In genomic region chr16:25106567-25107465, GRCh38 we compare ENCODE assay signal across 1 cellular context.
TF ChIP-seq lines count a peak whose summit lies in the region.

No MANE protein-coding gene starts in this region.

TF ChIP-seq in HepG2, 621 proteins besides CTCF, POLR2A, EP300 and RAD21 (continued from another document and continues in another):
- TF ChIP-seq NR2F1 (CRISPR knock-in tag; IDR thresholded peaks at IDR 0.05) (peak; percentile 30 to 64; a peak in 3 of 4 replicates), ZNF678 (CRISPR knock-in tag; IDR thresholded peaks at IDR 0.05) (peak; percentile 77; the same call in 1 of the 2 replicates), SOX6 (IDR thresholded peaks at IDR 0.05) (no peak), SOX6 (CRISPR knock-in tag; IDR thresholded peaks at IDR 0.05) (peak; percentile 88), ZNF704 (CRISPR knock-in tag; IDR thresholded peaks at IDR 0.05; ENCODE audit: borderline replicate concordance) (peak; percentile 94), NRL (CRISPR knock-in tag; IDR thresholded peaks at IDR 0.05; ENCODE audit: borderline replicate concordance) (no peak; the same call in 1 of the 2 replicates), HNRNPK (IDR thresholded peaks at IDR 0.05; ENCODE audit: low read depth, low read length, poor library complexity, severe bottlenecking) (no peak), JDP2 (CRISPR knock-in tag; IDR thresholded peaks at IDR 0.05; ENCODE audit: borderline replicate concordance) (no peak), SNRNP70 (IDR thresholded peaks at IDR 0.05; ENCODE audit: low read depth, low read length) (no peak), ZBTB25 (CRISPR knock-in tag; IDR thresholded peaks at IDR 0.05) (peak; percentile 89), PCBP2 (optimal IDR thresholded peaks at IDR 0.05; ENCODE audit: low read depth, low read length, poor library complexity, severe bottlenecking) (no peak), ZBTB8A (CRISPR knock-in tag; IDR thresholded peaks at IDR 0.05; ENCODE audit: borderline replicate concordance, low read depth) (peak; percentile 87; the same call in 1 of the 2 replicates), MED8 (CRISPR knock-in tag; IDR thresholded peaks at IDR 0.05; ENCODE audit: insufficient replicate concordance) (peak; percentile 95), EZH2 (conservative IDR thresholded peaks at IDR 0.05; ENCODE audit: low read depth, low read length) (no peak), SPEN (CRISPR knock-in tag; IDR thresholded peaks at IDR 0.05; ENCODE audit: low read depth) (peak; percentile 99), TFDP2 (CRISPR knock-in tag; IDR thresholded peaks at IDR 0.05) (peak; percentile 87), ZNF318 (CRISPR knock-in tag; IDR thresholded peaks at IDR 0.05) (peak; percentile 96; the same call in 1 of the 2 replicates), YEATS4 (CRISPR knock-in tag; IDR thresholded peaks at IDR 0.05; ENCODE audit: borderline replicate concordance) (peak; percentile 99), POLR2G (IDR thresholded peaks at IDR 0.05; ENCODE audit: low read depth, low read length) (peak; percentile 94), MXD4 (CRISPR knock-in tag; IDR thresholded peaks at IDR 0.05) (peak; percentile 78; the same call in 1 of the 2 replicates), RXRA (CRISPR knock-in tag; IDR thresholded peaks at IDR 0.05) (peak; percentile 100), KMT2B (CRISPR knock-in tag; IDR thresholded peaks at IDR 0.05) (peak; percentile 96), ARID5B (CRISPR knock-in tag; IDR thresholded peaks at IDR 0.05) (peak; percentile 85), RBFOX2 (IDR thresholded peaks at IDR 0.05; ENCODE audit: low read depth, low read length) (peak; percentile 97), ZNF281 (CRISPR knock-in tag; IDR thresholded peaks at IDR 0.05; ENCODE audit: borderline replicate concordance) (no peak; the same call in 1 of the 2 replicates), ZNF383 (CRISPR knock-in tag; IDR thresholded peaks at IDR 0.05; ENCODE audit: borderline replicate concordance) (peak; percentile 89; the same call in 1 of the 2 replicates), ZNF10 (CRISPR knock-in tag; IDR thresholded peaks at IDR 0.05; ENCODE audit: borderline replicate concordance, low read depth) (no peak), ZNF556 (CRISPR knock-in tag; IDR thresholded peaks at IDR 0.05; ENCODE audit: borderline replicate concordance) (peak; percentile 98), THRA (CRISPR knock-in tag; IDR thresholded peaks at IDR 0.05; ENCODE audit: borderline replicate concordance) (peak; percentile 84), TBX2 (CRISPR knock-in tag; IDR thresholded peaks at IDR 0.05; ENCODE audit: borderline replicate concordance) (peak; percentile 87), ZBTB1 (CRISPR knock-in tag; IDR thresholded peaks at IDR 0.05; ENCODE audit: borderline replicate concordance) (no peak), ZNF30 (CRISPR knock-in tag; IDR thresholded peaks at IDR 0.05) (no peak), NKX3-1 (CRISPR knock-in tag; IDR thresholded peaks at IDR 0.05) (peak; percentile 66), NCOA1 (CRISPR knock-in tag; IDR thresholded peaks at IDR 0.05) (peak; percentile 72; the same call in 1 of the 2 replicates), ZMYM4 (CRISPR knock-in tag; IDR thresholded peaks at IDR 0.05) (peak; percentile 93; the same call in 1 of the 2 replicates), RFX1 (IDR thresholded peaks at IDR 0.05) (no peak), SIN3A (IDR thresholded peaks at IDR 0.05; ENCODE audit: borderline replicate concordance, low read depth, low read length) (peak; percentile 93), HHEX (CRISPR knock-in tag; IDR thresholded peaks at IDR 0.05) (peak; percentile 65), HNF4G (IDR thresholded peaks at IDR 0.05; ENCODE audit: borderline replicate concordance, low read depth, low read length) (peak; percentile 77), HNF4G (CRISPR knock-in tag; IDR thresholded peaks at IDR 0.05; ENCODE audit: borderline replicate concordance, low read depth) (peak; percentile 74; the same call in 1 of the 2 replicates), ZNF7 (CRISPR knock-in tag; IDR thresholded peaks at IDR 0.05) (no peak), ESRRA (CRISPR knock-in tag; IDR thresholded peaks at IDR 0.05; ENCODE audit: low read depth) (peak; percentile 73), ZNF563 (CRISPR knock-in tag; IDR thresholded peaks at IDR 0.05) (peak; percentile 93; the same call in 1 of the 2 replicates), ZNF501 (CRISPR knock-in tag; IDR thresholded peaks at IDR 0.05) (peak; percentile 99), AHR (CRISPR knock-in tag; IDR thresholded peaks at IDR 0.05) (0 out of 2 replicates have a peak, but pooled peaks have one; percentile 96)
